Comparison of ENCODE assay signal across 15 cellular contexts in genomic region chrY:18056473-18056872, GRCh38. TPM values are rescaled to one million over a fixed set of nuclear protein-coding genes. Genes with fewer than 3 reads are reported as not detected.
"Had no signal": no experiment of that assay in that cellular context is flagged by ENCODE, and none has a peak within 500 bp of the region (broad histone marks: within the 10 kb centered on the region; RNA-seq: fewer than 3 reads in every experiment).

No MANE protein-coding gene starts in this region.

RNA-seq across cellular contexts. Expression of gene CDY2A, which starts 30.9 kb away (rescaled TPM):
- total RNA-seq: activated B cell treated with CpG ODN at 0.5 μM for 24 hours; activated CD4-positive, alpha-beta memory T cell treated with anti-CD3 and anti-CD28 coated beads for 36 hours; activated CD4-positive, alpha-beta memory T cell treated with anti-CD3 and anti-CD28 coated beads, Interleukin-2, amount 10 ng/mL, durations not matched to agents 7 days and 5 days; activated CD4-positive, alpha-beta T cell treated with anti-CD3 and anti-CD28 coated beads for 36 hours; activated CD4-positive, alpha-beta T cell treated with anti-CD3 and anti-CD28 coated beads, Interleukin-2, amount 10 ng/mL, durations not matched to agents 24 days and 14 days; activated CD4-positive, alpha-beta T cell treated with anti-CD3 and anti-CD28 coated beads, Interleukin-2, amount 10 ng/mL, durations not matched to agents 7 days and 5 days; activated CD8-positive, alpha-beta memory T cell treated with anti-CD3 and anti-CD28 coated beads for 36 hours; activated CD8-positive, alpha-beta memory T cell treated with anti-CD3 and anti-CD28 coated beads, Interleukin-2, amount 10 ng/mL, durations not matched to agents 7 days and 5 days; activated CD8-positive, alpha-beta T cell treated with anti-CD3 and anti-CD28 coated beads for 36 hours; activated CD8-positive, alpha-beta T cell treated with anti-CD3 and anti-CD28 coated beads, Interleukin-2, amount 10 ng/mL, durations not matched to agents 7 days and 5 days; T-cell; T-helper 1 cell treated with Interleukin-12 subunit alpha and Interleukin-12 subunit beta and Interleukin-4 antibody, amounts not matched to agents 30 ng/mL and 1 ng/mL, for 36 hours; T-helper 17 cell; T-helper 2 cell treated with Interferon-gamma antibody and Interleukin-4, amounts not matched to agents 100 ng/mL and 5 ng/mL, for 36 hours; WTC11 had no signal
